In the genomic region with DNA sequence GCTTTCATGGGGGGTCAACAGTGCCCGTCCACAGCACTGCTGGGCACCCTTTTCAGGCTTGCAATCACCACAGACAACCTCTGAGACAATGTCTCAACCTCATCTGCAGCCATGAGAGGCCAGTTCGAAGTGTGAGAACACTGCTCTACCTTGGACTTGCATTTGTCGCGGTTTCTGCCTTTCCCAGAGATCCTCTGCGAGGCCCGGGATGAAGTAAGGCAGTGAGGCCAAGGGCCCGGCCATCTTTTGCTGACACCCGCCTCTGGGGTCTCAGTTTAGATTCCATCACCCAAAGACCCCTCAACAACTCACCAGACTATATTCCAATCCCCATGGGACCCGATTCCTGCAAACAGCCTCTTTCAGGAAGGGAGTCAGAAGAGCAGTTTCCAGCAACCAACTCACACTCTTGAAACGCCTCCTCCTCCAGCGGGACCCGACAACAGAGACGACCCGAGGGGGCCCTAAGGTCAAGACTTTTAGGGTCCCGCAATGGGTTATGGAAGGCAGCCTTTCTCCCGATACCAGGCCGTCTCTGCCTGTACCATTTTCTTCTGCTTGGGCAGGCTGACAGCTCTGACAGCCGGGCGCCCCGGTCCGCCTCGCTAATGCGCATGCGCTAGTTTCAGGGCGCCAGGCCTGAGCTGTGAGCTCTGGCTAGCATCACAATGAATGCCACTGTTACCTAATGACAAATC, we compare ENCODE assay signal across 13 cellular contexts.
"Had no signal": no experiment of that assay in that cellular context is flagged by ENCODE, and none has a peak within 500 bp of the region (broad histone marks: within the 10 kb centered on the region; RNA-seq: fewer than 3 reads in every experiment).

No MANE protein-coding gene starts in this region.

- H3K4me3 ChIP-seq: ascending aorta, gastrocnemius medialis, prostate gland, skin epidermis had no signal

- H3K27ac ChIP-seq: ascending aorta, gastrocnemius medialis, prostate gland, skin epidermis, testis had no signal

- H3K27me3 ChIP-seq: ascending aorta, gastrocnemius medialis, testis had no signal

- H3K4me1 ChIP-seq: ascending aorta, gastrocnemius medialis, prostate gland, testis had no signal

- H3K36me3 ChIP-seq: ascending aorta, gastrocnemius medialis, prostate gland had no signal

- DNase-seq: activated CD4-positive, CD25-positive, alpha-beta regulatory T cell treated with anti-CD3 and anti-CD28 coated beads, Interleukin-2, amount 50 U/mL, for 72 hours; activated effector memory CD4-positive, alpha-beta T cell treated with anti-CD3 and anti-CD28 coated beads, Interleukin-2, amount 50 U/mL, for 16 hours; activated T-cell treated with anti-CD3 and anti-CD28 coated beads, Interleukin-2, amount 50 U/mL, for 72 hours; effector CD8-positive, alpha-beta T cell; gastrocnemius medialis; kidney; right cardiac atrium; stimulated activated CD4-positive, alpha-beta T cell treated with anti-CD3 and anti-CD28 coated beads, Interleukin-15, amount 100 ng/mL, for 24 hours; stimulated activated CD4-positive, alpha-beta T cell treated with anti-CD3 and anti-CD28 coated beads, Interleukin-2, amount 100 ng/mL, for 48 hours; testis had no signal

- H3K9me3 ChIP-seq: ascending aorta, gastrocnemius medialis, prostate gland, testis had no signal
